Comparison of ENCODE assay signal across 22 cellular contexts in the genomic region with DNA sequence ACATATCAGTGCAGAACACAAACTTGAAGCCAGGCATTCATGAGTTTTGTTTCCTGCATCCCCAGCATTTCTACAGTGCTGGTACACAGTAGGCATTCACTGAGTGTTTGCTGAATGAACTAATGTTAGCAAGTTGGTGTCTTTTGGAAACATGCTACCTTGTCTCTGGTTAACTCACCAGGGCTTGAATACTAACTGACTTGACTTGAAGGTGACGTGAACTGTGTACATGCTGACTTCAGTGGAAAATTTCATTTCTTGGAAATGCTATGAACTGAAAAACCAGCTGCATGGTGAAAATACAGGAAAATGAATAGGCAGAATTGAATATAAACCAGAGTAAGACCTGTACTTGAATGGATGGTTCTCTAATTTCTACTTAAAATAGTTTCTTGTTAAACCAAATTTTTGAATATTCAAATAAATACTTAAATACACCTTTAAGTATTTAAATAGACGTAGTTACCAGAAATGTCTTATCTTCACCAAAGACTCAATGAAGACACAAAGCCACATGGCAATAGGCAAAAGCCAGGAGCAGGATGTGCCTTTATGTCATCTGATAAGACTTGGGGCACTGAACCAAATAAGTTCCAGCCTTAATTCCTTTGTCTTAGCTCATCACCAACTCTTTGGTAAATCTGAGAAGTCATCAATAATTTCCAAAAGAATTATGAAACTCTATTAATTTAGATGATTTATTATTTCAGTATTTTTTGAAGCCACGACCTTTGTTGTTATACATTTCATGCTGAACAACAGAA. TPM values are rescaled to one million over a fixed set of nuclear protein-coding genes. Genes with fewer than 3 reads are reported as not detected.
DNase-seq lines count a peak whose midpoint lies in the region; FAIRE-seq and TF ChIP-seq lines count a peak whose summit lies in the region.
"Had no signal": no experiment of that assay in that cellular context is flagged by ENCODE, and none has a peak within 500 bp of the region (broad histone marks: within the 10 kb centered on the region; RNA-seq: fewer than 3 reads in every experiment).

No MANE protein-coding gene starts in this region.

- H3K4me1 ChIP-seq in ACC112 (ENCODE audit: control insufficient read depth, insufficient read depth, low read length, unreplicated experiment) = peaks cover 20% of the 10 kb centered on the region
- H3K4me1 ChIP-seq in keratinocyte (ENCODE audit: control insufficient read depth, extremely low read depth, insufficient read depth, low read length) = peaks cover 14% of the 10 kb centered on the region

- H3K27ac Mint-ChIP-seq in activated T-helper 1 cell treated with anti-CD3 and anti-CD28 coated beads, Interleukin-12 subunit alpha, Interleukin-12 subunit beta, Interleukin-2, Interleukin-4 antibody, amounts not matched to agents 30 ng/mL and 10 ng/mL and 1 ng/mL, durations not matched to agents 14 hours and 24 hours and 36 hours = peak overlapping the region; percentile 73
- H3K27ac Mint-ChIP-seq: CD8-positive, alpha-beta T cell; natural killer cell treated with Interleukin-12 subunit alpha and Interleukin-12 subunit beta and Interleukin-15 and Interleukin-18, amount 100 ng/mL, for 72 hours; T-cell had no signal

- H3K4me1 Mint-ChIP-seq in activated T-helper 1 cell treated with anti-CD3 and anti-CD28 coated beads, Interleukin-12 subunit alpha, Interleukin-12 subunit beta, Interleukin-2, Interleukin-4 antibody, amounts not matched to agents 30 ng/mL and 10 ng/mL and 1 ng/mL, durations not matched to agents 14 hours and 24 hours and 36 hours (ENCODE audit: low read depth) = no peaks in the 10 kb centered on the region
- H3K4me1 Mint-ChIP-seq: T-cell had no signal

- no peaks in the 10 kb centered on the region for H3K9me1 ChIP-seq in keratinocyte (ENCODE audit: control insufficient read depth, extremely low read depth, insufficient read depth, low read length)

- H3K9ac ChIP-seq in keratinocyte (ENCODE audit: control insufficient read depth, extremely low read depth, insufficient read depth, low read length) = no peak overlapping the region

- H3K36me3 ChIP-seq in ACC112 (ENCODE audit: insufficient read depth, low read length) (no peaks in the 10 kb centered on the region), keratinocyte (ENCODE audit: control insufficient read depth in 2 of 2, extremely low read depth in 1 of 2, insufficient read depth in 2 of 2, low read length in 2 of 2) (no peaks in the 10 kb centered on the region)

- FAIRE-seq in keratinocyte (lab: Jason Lieb, UNC) = peak; percentile 55
- FAIRE-seq: K562 had no signal

- H3K79me2 ChIP-seq in ACC112 (ENCODE audit: control insufficient read depth, insufficient read depth, low read length, unreplicated experiment) = no peaks in the 10 kb centered on the region
- no peaks in the 10 kb centered on the region for H3K79me2 ChIP-seq in keratinocyte (ENCODE audit: control insufficient read depth, insufficient read depth, low read length)

- peaks cover 7% of the 10 kb centered on the region for H3K27me3 Mint-ChIP-seq in activated T-helper 1 cell treated with anti-CD3 and anti-CD28 coated beads, Interleukin-12 subunit alpha, Interleukin-12 subunit beta, Interleukin-2, Interleukin-4 antibody, amounts not matched to agents 30 ng/mL and 10 ng/mL and 1 ng/mL, durations not matched to agents 14 hours and 24 hours and 36 hours (ENCODE audit: insufficient read depth)

- DNase-seq in HCEC 1CT (peak; percentile 39), keratinocyte (ENCODE audit: low read depth, low spot score) (no peak), GM20000 (ENCODE audit: low spot score) (no peak), epidermal melanocyte (ENCODE audit: insufficient read length, low spot score) (no peak), iPS-NIHi7 (ENCODE audit: extremely low spot score) (no peak), DMS79 treated with DMSO at 0.1 percent for 48 hours (lab: John Stamatoyannopoulos, UW) (no peak)
- no peak for DNase-seq in activated T-helper 1 cell treated with anti-CD3 and anti-CD28 coated beads, Interleukin-12 subunit alpha, Interleukin-12 subunit beta, Interleukin-2, Interleukin-4 antibody, amounts not matched to agents 30 ng/mL and 10 ng/mL and 1 ng/mL, durations not matched to agents 14 hours and 24 hours and 36 hours (ENCODE audit: low spot score)
- DNase-seq: activated CD8-positive, alpha-beta memory T cell treated with anti-CD3 and anti-CD28 coated beads, Interleukin-2, amount 50 U/mL, for 48 hours; amniotic stem cell; CD8-positive, alpha-beta T cell; effector memory CD4-positive, alpha-beta T cell; hypothalamus; NCI-H2029; NCI-H446 treated with DMSO at 0.1 percent for 48 hours; stimulated activated CD4-positive, alpha-beta T cell treated with anti-CD3 and anti-CD28 coated beads, Interleukin-4, amount 100 ng/mL, for 24 hours; substantia nigra; T-cell had no signal

- H3K27me3 ChIP-seq in ACC112 (ENCODE audit: insufficient read depth, low read length) = no peaks in the 10 kb centered on the region
- no peaks in the 10 kb centered on the region for H3K27me3 ChIP-seq in keratinocyte (ENCODE audit: control insufficient read depth, extremely low read depth, insufficient read depth, low read length)

- H2AFZ ChIP-seq in ACC112 (ENCODE audit: low read length, unreplicated experiment) = no peak overlapping the region
- no peak overlapping the region for H2AFZ ChIP-seq in keratinocyte (ENCODE audit: control insufficient read depth, low read length)

- H3K27ac ChIP-seq in ACC112 (ENCODE audit: low read depth, low read length) (peak overlapping the region; percentile 66), keratinocyte (ENCODE audit: control insufficient read depth, insufficient read depth, low read length) (no peak overlapping the region)

- no peak overlapping the region for H3K4me2 ChIP-seq in keratinocyte (ENCODE audit: control insufficient read depth, extremely low read depth, insufficient read depth, low read depth, low read length)

- H3K4me3 ChIP-seq in ACC112 (ENCODE audit: low read depth, low read length) (no peak overlapping the region), keratinocyte (ENCODE audit: control insufficient read depth in 2 of 3, extremely low read depth in 1 of 3, insufficient read depth in 2 of 3, low read depth in 1 of 3, low read length in 3 of 3) (no peak overlapping the region)
- H3K4me3 ChIP-seq: K562, skin epidermis had no signal

- no peak for TF ChIP-seq CTCF in keratinocyte (optimal IDR thresholded peaks at IDR 0.05 in 1 of 3, IDR thresholded peaks at IDR 0.05 in 1 of 3, conservative IDR thresholded peaks at IDR 0.05 in 1 of 3; ENCODE audit: extremely low read depth in 1 of 3, insufficient read depth in 2 of 3, low read length in 3 of 3)
- TF ChIP-seq CTCF in GM20000 (IDR thresholded peaks at IDR 0.05; ENCODE audit: extremely low read depth, missing control alignments) = no peak

- dilution Hi-C loops in keratinocyte (cut with MboI; ENCODE audit: extremely low pct_ligation_motif_present, low sequenced_read_pairs) = no loop called here

- H3K9me3 Mint-ChIP-seq in activated T-helper 1 cell treated with anti-CD3 and anti-CD28 coated beads, Interleukin-12 subunit alpha, Interleukin-12 subunit beta, Interleukin-2, Interleukin-4 antibody, amounts not matched to agents 30 ng/mL and 10 ng/mL and 1 ng/mL, durations not matched to agents 14 hours and 24 hours and 36 hours = no peaks in the 10 kb centered on the region
- H3K9me3 Mint-ChIP-seq: CD8-positive, alpha-beta T cell; natural killer cell treated with Interleukin-12 subunit alpha and Interleukin-12 subunit beta and Interleukin-15 and Interleukin-18, amount 100 ng/mL, for 72 hours; T-cell had no signal

- H3K9me3 ChIP-seq in keratinocyte (ENCODE audit: control insufficient read depth, low read depth, low read length) = no peaks in the 10 kb centered on the region

- no peaks in the 10 kb centered on the region for H4K20me1 ChIP-seq in keratinocyte (ENCODE audit: control insufficient read depth, extremely low read depth, insufficient read depth, low read length)

- intact Hi-C loops in activated T-helper 1 cell treated with anti-CD3 and anti-CD28 coated beads, Interleukin-12 subunit alpha, Interleukin-12 subunit beta, Interleukin-2, Interleukin-4 antibody, amounts not matched to agents 30 ng/mL and 10 ng/mL and 1 ng/mL, durations not matched to agents 14 hours and 24 hours and 36 hours (cut with micrococcal nuclease) = no loop called here

- H3K36me3 Mint-ChIP-seq in activated T-helper 1 cell treated with anti-CD3 and anti-CD28 coated beads, Interleukin-12 subunit alpha, Interleukin-12 subunit beta, Interleukin-2, Interleukin-4 antibody, amounts not matched to agents 30 ng/mL and 10 ng/mL and 1 ng/mL, durations not matched to agents 14 hours and 24 hours and 36 hours (ENCODE audit: low read depth) = no peaks in the 10 kb centered on the region
- H3K36me3 Mint-ChIP-seq: CD8-positive, alpha-beta T cell; natural killer cell treated with Interleukin-12 subunit alpha and Interleukin-12 subunit beta and Interleukin-15 and Interleukin-18, amount 100 ng/mL, for 72 hours; T-cell had no signal

- no peak overlapping the region for H3K4me3 Mint-ChIP-seq in activated T-helper 1 cell treated with anti-CD3 and anti-CD28 coated beads, Interleukin-12 subunit alpha, Interleukin-12 subunit beta, Interleukin-2, Interleukin-4 antibody, amounts not matched to agents 30 ng/mL and 10 ng/mL and 1 ng/mL, durations not matched to agents 14 hours and 24 hours and 36 hours
- H3K4me3 Mint-ChIP-seq: CD8-positive, alpha-beta T cell; natural killer cell treated with Interleukin-12 subunit alpha and Interleukin-12 subunit beta and Interleukin-15 and Interleukin-18, amount 100 ng/mL, for 72 hours; T-cell had no signal

RNA-seq across cellular contexts. Expression of gene POU2AF2, which starts 39.7 kb away (rescaled TPM):
- total RNA-seq in activated T-helper 1 cell treated with anti-CD3 and anti-CD28 coated beads, Interleukin-12 subunit alpha, Interleukin-12 subunit beta, Interleukin-2, Interleukin-4 antibody, amounts not matched to agents 30 ng/mL and 10 ng/mL and 1 ng/mL, durations not matched to agents 14 hours and 24 hours and 36 hours = not detected in 2 replicates
- not detected in 3 replicates for polyA plus RNA-seq in keratinocyte
- polyA plus RNA-seq in keratinocyte (2011; ENCODE audit: low read depth) = not detected
- not detected in 2 replicates for polyA plus RNA-seq in keratinocyte (2011; cell fraction: cytosol; rRNA removed)
- not detected in 2 replicates for polyA plus RNA-seq in keratinocyte (2011; cell fraction: nucleus; rRNA removed)
- not detected in 2 replicates for polyA plus RNA-seq in keratinocyte (2012; ENCODE audit: low replicate concordance)
- polyA minus RNA-seq in keratinocyte = not detected in 3 replicates
- not detected for polyA minus RNA-seq in keratinocyte (2011; cell fraction: cytosol; rRNA and poly(A)+ RNA removed)
- not detected in 2 replicates for polyA minus RNA-seq in keratinocyte (2011; cell fraction: nucleus; rRNA and poly(A)+ RNA removed)
- total RNA-seq: CD8-positive, alpha-beta T cell; K562; natural killer cell treated with Interleukin-12 subunit alpha and Interleukin-12 subunit beta and Interleukin-15 and Interleukin-18, amount 100 ng/mL, for 72 hours; posterior vena cava; T-cell had no signal
- polyA plus RNA-seq: K562 had no signal
